In the genomic region with DNA sequence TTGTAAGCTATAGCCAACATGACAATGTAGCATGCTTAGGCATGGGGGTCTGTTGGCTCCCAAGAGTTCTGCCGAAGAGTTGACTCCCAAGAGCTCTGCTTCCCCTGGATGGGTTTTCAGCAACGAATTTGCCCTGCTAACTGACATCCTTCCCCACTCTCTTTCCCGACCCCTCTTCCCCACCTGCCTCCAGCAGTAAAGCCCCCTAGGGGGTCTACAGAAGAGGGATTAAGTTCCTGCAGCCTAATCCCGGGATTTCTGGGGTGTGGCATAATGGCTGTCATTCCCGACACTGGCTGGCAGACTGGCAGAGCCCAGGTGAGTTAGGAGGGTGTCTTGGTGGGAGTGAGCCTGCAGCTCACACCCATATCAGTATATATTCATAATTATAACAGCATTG, we compare ENCODE assay signal across 19 cellular contexts.
DNase-seq lines count a peak whose midpoint lies in the region; FAIRE-seq and TF ChIP-seq lines count a peak whose summit lies in the region.
"Had no signal": no experiment of that assay in that cellular context is flagged by ENCODE, and none has a peak within 500 bp of the region (broad histone marks: within the 10 kb centered on the region; RNA-seq: fewer than 3 reads in every experiment).

No MANE protein-coding gene starts in this region.

- H4K20me1 ChIP-seq in H1 (replicated peaks in 1 of 2; ENCODE audit: control insufficient read depth in 1 of 2, insufficient read depth in 2 of 2, low read length in 2 of 2), result no peaks in the 10 kb centered on the region

- H3K23me2 ChIP-seq in H1 (ENCODE audit: low read depth, low read length), result peaks cover 18% of the 10 kb centered on the region

- H3K18ac ChIP-seq in H1 (ENCODE audit: extremely low read depth, low read length) (no peak overlapping the region), neuronal stem cell (ENCODE audit: low read length) (no peak overlapping the region)

- 3% methylated on average over 5 of the region's 5 CpGs for WGBS in HUES64
- 23% methylated on average over 5 of the region's 5 CpGs; no CpG with 5 or more reads in 1 of the 2 experiments for WGBS in H1 (ENCODE audit: extremely low coverage in 1 of 2, insufficient coverage in 1 of 2, insufficient read length in 1 of 2, insufficient replicate concordance in 2 of 2, low coverage in 1 of 2, low lambda C conversion rate in 2 of 2, missing lambda C conversion rate in 1 of 2), 2 experiments
- WGBS in neuronal stem cell (ENCODE audit: extremely low coverage in 2 of 2, insufficient read length in 2 of 2, insufficient replicate concordance in 1 of 2), 2 donors, result no CpG with 5 or more reads among the region's 5 CpGs

- H3K9ac ChIP-seq in HUES64 (ENCODE audit: low read depth, low read length) (no peak overlapping the region), H1 (replicated peaks in 1 of 4; ENCODE audit: extremely low read depth in 1 of 4, low read depth in 3 of 4, low read length in 3 of 4) (no peak overlapping the region), neuronal stem cell (ENCODE audit: low read depth, low read length, poor library complexity) (no peak overlapping the region)

- H2BK12ac ChIP-seq in H1 (ENCODE audit: low read depth, low read length), result no peak overlapping the region
- H2BK12ac ChIP-seq in neuronal stem cell (ENCODE audit: low read length), result no peak overlapping the region

- H3K4me3 ChIP-seq in HUES64 (ENCODE audit: low read length) (peak overlapping the region; percentile 92), H1 (ENCODE audit: extremely low read depth in 1 of 4, insufficient read depth in 2 of 4, low read depth in 3 of 4, low read length in 4 of 4) (peak overlapping the region; percentile 47 to 94 (median 86); a peak in 7 of 8 replicates), neuronal stem cell (ENCODE audit: low read length in 2 of 2) (peak overlapping the region in 1 of 2 donors; percentile 55)

- FAIRE-seq in H1 (lab: Jason Lieb, UNC), result no peak
- FAIRE-seq: RCC 7860 had no signal

- H3K14ac ChIP-seq in H1 (ENCODE audit: insufficient read length) (no peak overlapping the region), neuronal stem cell (ENCODE audit: low read length) (no peak overlapping the region)

- TF ChIP-seq POLR2A in H1 (IDR thresholded peaks at IDR 0.05; ENCODE audit: control extremely low read depth in 1 of 2, low read depth in 2 of 2, low read length in 2 of 2), result no peak
- TF ChIP-seq POLR2A in erythroblast (IDR thresholded peaks at IDR 0.05; ENCODE audit: low read length), result no peak

- CTCF ChIA-PET in H1 (lab: Charles Lee; ENCODE audit: partially characterized antibody), result interaction anchor here (0.7 to 2.0 kb wide), 9 partner anchors 9 to 178 kb away, joined by 3 to 7 read pairs (median 3); no protein-coding TSS in a partner anchor

- H3K79me1 ChIP-seq in H1 (ENCODE audit: low read depth, low read length) (no peaks in the 10 kb centered on the region), neuronal stem cell (ENCODE audit: low read depth, low read length) (no peaks in the 10 kb centered on the region)

- no peak overlapping the region for H4K8ac ChIP-seq in H1 (ENCODE audit: extremely low read depth, insufficient read depth, low read length)
- H4K8ac ChIP-seq in neuronal stem cell (ENCODE audit: low read depth, low read length), result no peak overlapping the region

- TF ChIP-seq EP300 in H1 (IDR thresholded peaks at IDR 0.05; ENCODE audit: borderline replicate concordance in 1 of 2, low read depth in 2 of 2, low read length in 2 of 2), result no peak

- H3K56ac ChIP-seq in H1 (replicated peaks; ENCODE audit: insufficient read length, low read depth, low read length), result no peak overlapping the region

- H2AK5ac ChIP-seq in H1 (ENCODE audit: low read depth, low read length) (no peak overlapping the region), neuronal stem cell (ENCODE audit: low read depth, low read length) (no peak overlapping the region)

- no peak overlapping the region for H3K27ac ChIP-seq in HUES64 (ENCODE audit: low read depth, low read length)
- H3K27ac ChIP-seq in H1 (ENCODE audit: low read depth, low read length), result no peak overlapping the region
- H3K27ac ChIP-seq in neuronal stem cell (replicated peaks; ENCODE audit: low read length), result no peak overlapping the region
- H3K27ac ChIP-seq: HL-60, psoas muscle, spleen had no signal

- POLR2A ChIA-PET in H1 (lab: Charles Lee; ENCODE audit: partially characterized antibody), result interaction anchor here (0.6 to 1.1 kb wide), 3 partner anchors 9 to 449 kb away, joined by 3 to 4 read pairs (median 3); no protein-coding TSS in a partner anchor

- no peak overlapping the region for H2BK5ac ChIP-seq in H1 (ENCODE audit: low read depth, low read length)
- H2BK5ac ChIP-seq in neuronal stem cell (ENCODE audit: low read length), result no peak overlapping the region

- no peak for TF ChIP-seq CTCF in H1 (IDR thresholded peaks at IDR 0.05; ENCODE audit: control extremely low read depth in 1 of 3, insufficient read depth in 1 of 3, low read depth in 1 of 3, low read length in 3 of 3)

- peak; percentile 33 for DNase-seq in DMS 273 (lab: John Stamatoyannopoulos, UW; ENCODE audit: unreplicated experiment)
- DNase-seq in DMS 273 treated with DMSO at 0.1 percent for 48 hours (lab: John Stamatoyannopoulos, UW), result no peak
- peak in 1 of 2 experiments; percentile 57 for DNase-seq in H1 (ENCODE audit: low read depth in 1 of 2, low spot score in 2 of 2)
- DNase-seq in neuronal stem cell (ENCODE audit: low spot score), result no peak
- no peak for DNase-seq in HCEC 1CT
- DNase-seq in erythroblast (lab: John Stamatoyannopoulos, UW), result no peak
- no peak for DNase-seq in NCI-H2227 (lab: John Stamatoyannopoulos, UW; ENCODE audit: unreplicated experiment)
- DNase-seq: 8988T, C1 segment of cervical spinal cord, GOT3, KG1, NCI-H1048, NCI-H2081, NCI-H510A treated with DMSO at 0.1 percent for 48 hours, psoas muscle, spleen had no signal

- H3K4ac ChIP-seq in H1 (replicated peaks; ENCODE audit: insufficient read length, low read depth, low read length) (no peak overlapping the region), neuronal stem cell (ENCODE audit: low read length) (no peak overlapping the region)

- no peak overlapping the region for H4K91ac ChIP-seq in H1 (replicated peaks; ENCODE audit: insufficient read length, low read length)
- H4K91ac ChIP-seq in neuronal stem cell (ENCODE audit: low read depth, low read length, poor library complexity), result no peak overlapping the region

- no peak for TF ChIP-seq RAD21 in H1 (IDR thresholded peaks at IDR 0.05 in 1 of 2, conservative IDR thresholded peaks at IDR 0.05 in 1 of 2; ENCODE audit: low read depth in 2 of 2, low read length in 2 of 2)

- no peak overlapping the region for H2BK15ac ChIP-seq in H1 (ENCODE audit: low read length)
- no peak overlapping the region for H2BK15ac ChIP-seq in neuronal stem cell (ENCODE audit: low read length)

- H2AFZ ChIP-seq in H1 (ENCODE audit: low read length) (no peak overlapping the region), neuronal stem cell (ENCODE audit: low read length) (no peak overlapping the region)

- H3K79me2 ChIP-seq in H1 (ENCODE audit: control insufficient read depth in 1 of 2, insufficient read depth in 2 of 2, low read length in 2 of 2), result no peaks in the 10 kb centered on the region

- no peak overlapping the region for H2BK20ac ChIP-seq in H1 (ENCODE audit: low read length)

- H3K4me2 ChIP-seq in H1 (ENCODE audit: insufficient read depth in 1 of 2, low read depth in 2 of 2, low read length in 2 of 2) (peak overlapping the region; percentile 96 to 100), neuronal stem cell (ENCODE audit: insufficient read depth, low read length, poor library complexity, severe bottlenecking) (peak overlapping the region; percentile 72)

- H4K5ac ChIP-seq in H1 (ENCODE audit: insufficient read length, low read depth, low read length), result no peak overlapping the region

- H2BK120ac ChIP-seq in H1 (replicated peaks; ENCODE audit: low read depth, low read length) (no peak overlapping the region), neuronal stem cell (ENCODE audit: low read depth, low read length) (no peak overlapping the region)

- H3K23ac ChIP-seq in H1 (ENCODE audit: insufficient read length), result no peak overlapping the region
- H3K23ac ChIP-seq in neuronal stem cell (ENCODE audit: low read depth, low read length, poor library complexity), result no peak overlapping the region

- H3K9me3 ChIP-seq in HUES64 (ENCODE audit: insufficient read depth, low read depth, low read length), result no peaks in the 10 kb centered on the region
- H3K9me3 ChIP-seq in H1 (ENCODE audit: insufficient read depth in 2 of 2, low read depth in 1 of 2, low read length in 1 of 2), result no peaks in the 10 kb centered on the region
- H3K9me3 ChIP-seq in neuronal stem cell (replicated peaks in 1 of 2; ENCODE audit: control insufficient read depth in 2 of 2, insufficient read depth in 1 of 2, low read depth in 1 of 2, low read length in 2 of 2), result no peaks in the 10 kb centered on the region
- H3K9me3 ChIP-seq: psoas muscle had no signal

- H3K4me1 ChIP-seq in HUES64 (ENCODE audit: insufficient read depth, low read length), result no peaks in the 10 kb centered on the region
- H3K4me1 ChIP-seq in H1 (replicated peaks in 1 of 4; ENCODE audit: control insufficient read depth in 3 of 4, insufficient read depth in 4 of 4, low read length in 3 of 4), result peaks cover 0 to 4% (median 2%) of the 10 kb centered on the region in 4 experiments; a peak in 2 of 7 replicates
- peaks cover 2 to 8% of the 10 kb centered on the region in 2 donors for H3K4me1 ChIP-seq in neuronal stem cell (ENCODE audit: control insufficient read depth in 2 of 2, insufficient read depth in 1 of 2, low read depth in 1 of 2, low read length in 2 of 2)
- H3K4me1 ChIP-seq: psoas muscle had no signal

- peaks cover 34% of the 10 kb centered on the region for H3K27me3 ChIP-seq in HUES64 (ENCODE audit: insufficient read depth, low read length)
- H3K27me3 ChIP-seq in H1 (replicated peaks in 1 of 4; ENCODE audit: control insufficient read depth in 3 of 4, extremely low read depth in 1 of 4, insufficient read depth in 3 of 4, low read length in 3 of 4), result peaks cover 0 to 12% (median 7%) of the 10 kb centered on the region in 4 experiments; a peak in 5 of 7 replicates
- peaks cover 0 to 25% (median 14%) of the 10 kb centered on the region in 3 experiments for H3K27me3 ChIP-seq in neuronal stem cell (ENCODE audit: control insufficient read depth in 3 of 3, insufficient read depth in 3 of 3, low read depth in 1 of 3, low read length in 3 of 3)

- H3K36me3 ChIP-seq in HUES64 (ENCODE audit: insufficient read depth, low read length) (no peaks in the 10 kb centered on the region), H1 (ENCODE audit: control insufficient read depth in 2 of 4, insufficient read depth in 4 of 4, low read length in 3 of 4) (no peaks in the 10 kb centered on the region), neuronal stem cell (replicated peaks in 1 of 2; ENCODE audit: control insufficient read depth in 2 of 2, insufficient read depth in 2 of 2, low read length in 2 of 2) (no peaks in the 10 kb centered on the region)
- H3K36me3 ChIP-seq: spleen had no signal

TF ChIP-seq in H1, 55 proteins besides CTCF, POLR2A, EP300 and RAD21:
- TF ChIP-seq KDM5A (IDR thresholded peaks at IDR 0.05; ENCODE audit: low read length) (no peak), SIN3A (conservative IDR thresholded peaks at IDR 0.05 in 1 of 2, IDR thresholded peaks at IDR 0.05 in 1 of 2; ENCODE audit: low read depth in 1 of 2, low read length in 2 of 2) (0 out of 4 replicates have a peak, but pooled peaks of 1 of the 2 experiments have one; percentile 5)
TF ChIP-seq in H1: peak in this region for 1.
